In genomic region chr12:7005288-7005687, GRCh38 we compare ENCODE assay signal across 1 cellular context.
TF ChIP-seq lines count a peak whose summit lies in the region.

No MANE protein-coding gene starts in this region.

TF ChIP-seq in GM12878, 131 proteins besides CTCF, POLR2A, EP300 and RAD21:
- TF ChIP-seq SPI1 (IDR thresholded peaks at IDR 0.05; ENCODE audit: borderline replicate concordance, insufficient read depth, low read depth, low read length), result peak; percentile 7; the same call in 1 of the 2 replicates
- no peak for TF ChIP-seq ZNF217 (IDR thresholded peaks at IDR 0.05)
